ENCODE assay signal across 1 cellular context in genomic region chr17:27817731-27818130, GRCh38.
TF ChIP-seq lines count a peak whose summit lies in the region.

No MANE protein-coding gene starts in this region.

TF ChIP-seq in K562, 482 proteins besides CTCF, POLR2A, EP300 and RAD21 (continued from another document):
- TF ChIP-seq ZNF766 (CRISPR knock-in tag; conservative IDR thresholded peaks at IDR 0.05) (0 out of 2 replicates have a peak, but pooled peaks have one; percentile 28), FOSL1 (tag; conservative IDR thresholded peaks at IDR 0.05) (peak; percentile 25; the same call in 1 of the 2 replicates), CBFA2T3 (IDR thresholded peaks at IDR 0.05) (peak; percentile 47), KDM1A (IDR thresholded peaks at IDR 0.05) (peak; percentile 22 to 24; a peak in 2 of 4 replicates), NCOA6 (IDR thresholded peaks at IDR 0.05) (no peak), ZNF133 (CRISPR knock-in tag; IDR thresholded peaks at IDR 0.05) (no peak)
